17 cellular contexts compared by ENCODE assay signal in genomic region chr4:13261486-13262257, GRCh38.
DNase-seq lines count a peak whose midpoint lies in the region; TF ChIP-seq lines count a peak whose summit lies in the region.
"Had no signal": no experiment of that assay in that cellular context is flagged by ENCODE, and none has a peak within 500 bp of the region (broad histone marks: within the 10 kb centered on the region; RNA-seq: fewer than 3 reads in every experiment).

No MANE protein-coding gene starts in this region.

- H3K9me3 ChIP-seq in mesodermal cell (ENCODE audit: control insufficient read depth, low read length): no peaks in the 10 kb centered on the region
- H3K9me3 ChIP-seq in trophoblast cell (ENCODE audit: insufficient read depth, low read depth, low read length): no peaks in the 10 kb centered on the region

- no peak overlapping the region for H3K27ac Mint-ChIP-seq in type B pancreatic cell
- H3K27ac Mint-ChIP-seq in T-helper 2 cell treated with Interferon-gamma antibody and Interleukin-4, amounts not matched to agents 5 μg/mL and 100 μg/mL, for 36 hours: no peak overlapping the region
- H3K27ac Mint-ChIP-seq: B cell; CD4-positive, alpha-beta T cell had no signal

- no peaks in the 10 kb centered on the region for H3K79me2 ChIP-seq in trophoblast cell (ENCODE audit: control insufficient read depth, insufficient read depth, low read length, poor library complexity)

- DNase-seq in LHCN-M2 (ENCODE audit: low read depth) (peak; percentile 22), SW480 (ENCODE audit: low spot score) (peak; percentile 78), type B pancreatic cell (ENCODE audit: extremely low spot score, unreplicated experiment) (no peak), trophoblast cell (no peak)
- no peak for DNase-seq in effector CD8-positive, alpha-beta T cell (lab: John Stamatoyannopoulos, UW)
- no peak for DNase-seq in T-helper 2 cell treated with Interferon-gamma antibody and Interleukin-4, amounts not matched to agents 5 μg/mL and 100 μg/mL, for 36 hours (ENCODE audit: low spot score)
- DNase-seq: CD4-positive, alpha-beta T cell; DMS79; GOT3; MM.1S; NCI-H1105; NCI-H1694 treated with DMSO at 0.1 percent for 48 hours; NK-92 treated with Interleukin-12 subunit alpha and Interleukin-12 subunit beta, amount 100 ng/mL, for 24 hours; SIG-M5 had no signal

- WGBS in mesodermal cell (ENCODE audit: insufficient coverage in 2 of 2), 2 experiments: 71 to 91% methylated on average over 1 of the region's 1 CpG
- no CpG with 5 or more reads among the region's 1 CpG for WGBS in trophoblast cell (ENCODE audit: extremely low coverage, insufficient coverage, insufficient read length)

- no peak overlapping the region for H2BK120ac ChIP-seq in trophoblast cell (ENCODE audit: insufficient read depth, low read length, poor library complexity)

- no peak overlapping the region for H4K12ac ChIP-seq in trophoblast cell (ENCODE audit: low read depth, low read length)

- no peak overlapping the region for H3K9ac ChIP-seq in trophoblast cell (ENCODE audit: low read length)

- H3K18ac ChIP-seq in trophoblast cell (ENCODE audit: low read length): no peak overlapping the region

- H3K4me1 Mint-ChIP-seq in type B pancreatic cell (ENCODE audit: unreplicated experiment): peaks cover 30% of the 10 kb centered on the region
- no peaks in the 10 kb centered on the region for H3K4me1 Mint-ChIP-seq in T-helper 2 cell treated with Interferon-gamma antibody and Interleukin-4, amounts not matched to agents 5 μg/mL and 100 μg/mL, for 36 hours (ENCODE audit: low read depth)
- H3K4me1 Mint-ChIP-seq: B cell had no signal

- no peak overlapping the region for H4K91ac ChIP-seq in trophoblast cell (ENCODE audit: low read depth, low read length)

- H3K27ac ChIP-seq in mesodermal cell (ENCODE audit: low read depth, low read length, severe bottlenecking) (peak overlapping the region; percentile 62), trophoblast cell (ENCODE audit: low read depth, low read length) (no peak overlapping the region)

- no peak overlapping the region for H3K4ac ChIP-seq in trophoblast cell (ENCODE audit: low read depth, low read length)

- H2AK5ac ChIP-seq in trophoblast cell (ENCODE audit: low read length): no peak overlapping the region

- no peaks in the 10 kb centered on the region for H3K9me3 Mint-ChIP-seq in type B pancreatic cell
- H3K9me3 Mint-ChIP-seq in T-helper 2 cell treated with Interferon-gamma antibody and Interleukin-4, amounts not matched to agents 5 μg/mL and 100 μg/mL, for 36 hours: no peaks in the 10 kb centered on the region

- H3K4me2 ChIP-seq in trophoblast cell (ENCODE audit: low read length): no peak overlapping the region

- no peak for TF ChIP-seq CTCF in type B pancreatic cell (conservative IDR thresholded peaks at IDR 0.05)

- no peak overlapping the region for H3K14ac ChIP-seq in trophoblast cell (ENCODE audit: low read length)

- no peak overlapping the region for H2BK5ac ChIP-seq in trophoblast cell (ENCODE audit: low read depth, low read length, poor library complexity)

- no peak overlapping the region for H4K8ac ChIP-seq in trophoblast cell (ENCODE audit: low read depth, low read length)

- no peak overlapping the region for H2AFZ ChIP-seq in trophoblast cell (ENCODE audit: insufficient read depth, low read length, poor library complexity)

- H3K4me3 ChIP-seq in mesodermal cell (ENCODE audit: extremely low read depth, insufficient read depth, low read length, poor library complexity, severe bottlenecking) (no peak overlapping the region), trophoblast cell (ENCODE audit: low read depth, low read length) (no peak overlapping the region)
- H3K4me3 ChIP-seq: GM12878 had no signal

- H3K36me3 Mint-ChIP-seq in type B pancreatic cell: peaks cover 4% of the 10 kb centered on the region
- no peaks in the 10 kb centered on the region for H3K36me3 Mint-ChIP-seq in T-helper 2 cell treated with Interferon-gamma antibody and Interleukin-4, amounts not matched to agents 5 μg/mL and 100 μg/mL, for 36 hours (ENCODE audit: low read depth)

- no peaks in the 10 kb centered on the region for H3K79me1 ChIP-seq in trophoblast cell (ENCODE audit: low read length)

- no peaks in the 10 kb centered on the region for H3K27me3 Mint-ChIP-seq in type B pancreatic cell
- no peaks in the 10 kb centered on the region for H3K27me3 Mint-ChIP-seq in T-helper 2 cell treated with Interferon-gamma antibody and Interleukin-4, amounts not matched to agents 5 μg/mL and 100 μg/mL, for 36 hours (ENCODE audit: low read depth)
- H3K27me3 Mint-ChIP-seq: B cell; CD4-positive, alpha-beta T cell had no signal

- no peak overlapping the region for H2BK12ac ChIP-seq in trophoblast cell (ENCODE audit: low read length)

- H3K27me3 ChIP-seq in trophoblast cell (ENCODE audit: insufficient read depth, low read length): no peaks in the 10 kb centered on the region

- peaks cover 32% of the 10 kb centered on the region for H3K4me1 ChIP-seq in mesodermal cell (ENCODE audit: control insufficient read depth, insufficient read depth, low read length, poor library complexity, severe bottlenecking)
- peaks cover 3 to 7% of the 10 kb centered on the region in 2 experiments for H3K4me1 ChIP-seq in trophoblast cell (ENCODE audit: control insufficient read depth in 1 of 2, insufficient read depth in 2 of 2, low read length in 2 of 2)

- H3K23ac ChIP-seq in trophoblast cell (ENCODE audit: low read length): no peak overlapping the region

- H3K36me3 ChIP-seq in mesodermal cell (ENCODE audit: control insufficient read depth, insufficient read depth, low read length) (no peaks in the 10 kb centered on the region), trophoblast cell (ENCODE audit: control insufficient read depth in 1 of 2, insufficient read depth in 2 of 2, low read length in 2 of 2) (no peaks in the 10 kb centered on the region)

- H3K4me3 Mint-ChIP-seq in type B pancreatic cell: peak overlapping the region; percentile 2
- no peak overlapping the region for H3K4me3 Mint-ChIP-seq in T-helper 2 cell treated with Interferon-gamma antibody and Interleukin-4, amounts not matched to agents 5 μg/mL and 100 μg/mL, for 36 hours
- H3K4me3 Mint-ChIP-seq: B cell; CD4-positive, alpha-beta T cell had no signal

Comparison
In these comparisons a context has a peak if more than half of its experiments do, and no peak if none do; other contexts are left out.
1. DNase-seq: peak in LHCN-M2 (single experiment) and SW480 (single experiment); none in type B pancreatic cell (single experiment), effector CD8-positive, alpha-beta T cell (single experiment), T-helper 2 cell treated with Interferon-gamma antibody and Interleukin-4, amounts not matched to agents 5 μg/mL and 100 μg/mL, for 36 hours (single experiment) and trophoblast cell (0 of 2).